Comparison of ENCODE assay signal across 17 cellular contexts in the genomic region with DNA sequence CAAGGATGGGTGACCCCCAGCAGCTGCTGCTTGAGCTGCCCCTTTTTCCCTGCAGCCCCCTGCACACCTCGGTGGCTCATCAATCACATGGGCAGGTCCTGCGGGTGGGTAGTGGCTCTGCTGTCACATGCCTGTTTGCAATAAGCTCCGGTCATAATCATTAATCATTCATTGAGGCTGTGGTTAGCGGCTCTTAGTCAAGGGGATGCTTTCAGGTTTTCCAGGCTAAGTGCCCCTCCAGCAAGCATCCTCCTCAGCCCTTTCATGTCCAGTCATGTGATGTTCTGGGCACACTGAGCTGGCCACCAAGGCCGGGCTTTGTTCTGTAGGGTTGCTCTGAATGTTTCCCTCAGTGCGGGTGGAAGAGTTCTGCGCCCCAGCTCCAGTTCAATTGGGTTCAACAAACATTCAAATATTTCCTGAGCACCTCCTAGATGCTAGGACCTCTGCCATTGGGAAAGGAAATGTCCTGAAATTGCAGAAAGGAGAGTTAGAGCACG.
A peak's percentile ranks its signal among the peaks of the same experiment; 100 is the strongest.
DNase-seq lines count a peak whose midpoint lies in the region; ATAC-seq, FAIRE-seq and TF ChIP-seq lines count a peak whose summit lies in the region.
"Had no signal": no experiment of that assay in that cellular context is flagged by ENCODE, and none has a peak within 500 bp of the region (broad histone marks: within the 10 kb centered on the region; RNA-seq: fewer than 3 reads in every experiment).

No MANE protein-coding gene starts in this region.

- no peaks in the 10 kb centered on the region for H3K27me3 Mint-ChIP-seq in chondrocyte (ENCODE audit: low read depth)

- H3K4me1 ChIP-seq in mesenchymal stem cell (ENCODE audit: control insufficient read depth, insufficient read depth, low read depth, low read length), result peaks cover 37% of the 10 kb centered on the region

- peak overlapping the region; percentile 49 for H3K27ac Mint-ChIP-seq in chondrocyte (ENCODE audit: unreplicated experiment)
- H3K27ac Mint-ChIP-seq: B cell, GM23338 had no signal

- no peak overlapping the region for H3K4me3 ChIP-seq in mesenchymal stem cell (ENCODE audit: insufficient read depth in 1 of 2, low read depth in 1 of 2, low read length in 2 of 2)
- H3K4me3 ChIP-seq: GM12878, GM23338 had no signal

- TF ChIP-seq CTCF in chondrocyte (IDR thresholded peaks at IDR 0.05), result no peak

- H3K4me1 Mint-ChIP-seq in chondrocyte (ENCODE audit: low read depth), result peaks cover 37% of the 10 kb centered on the region
- H3K4me1 Mint-ChIP-seq: B cell had no signal

- no peak overlapping the region for H2BK120ac ChIP-seq in mesenchymal stem cell (ENCODE audit: low read depth, low read length)

- H3K23ac ChIP-seq in mesenchymal stem cell (ENCODE audit: low read length in 2 of 2), result no peak overlapping the region

- no peaks in the 10 kb centered on the region for H3K79me1 ChIP-seq in mesenchymal stem cell (replicated peaks; ENCODE audit: low read length, poor library complexity, severe bottlenecking)

- H2BK5ac ChIP-seq in mesenchymal stem cell (ENCODE audit: low read depth, low read length, poor library complexity, severe bottlenecking), result no peak overlapping the region

- ATAC-seq in HG02623 (IDR thresholded peaks at IDR 0.05; ENCODE audit: unreplicated experiment), result no peak
- no peak for ATAC-seq in HG02885 (IDR thresholded peaks at IDR 0.05; ENCODE audit: poor library complexity, unreplicated experiment)
- ATAC-seq: GM12878, HepG2 had no signal

- H3K9me3 Mint-ChIP-seq in chondrocyte (ENCODE audit: low read depth), result no peaks in the 10 kb centered on the region
- H3K9me3 Mint-ChIP-seq: GM23338 had no signal

- no peak overlapping the region for H2AK5ac ChIP-seq in mesenchymal stem cell (ENCODE audit: low read length, severe bottlenecking)

- H4K8ac ChIP-seq in mesenchymal stem cell (ENCODE audit: low read length), result no peak overlapping the region

- H3K27me3 ChIP-seq in mesenchymal stem cell (ENCODE audit: control insufficient read depth in 1 of 2, insufficient read depth in 1 of 2, low read length in 2 of 2), result peaks cover 0 to 50% of the 10 kb centered on the region in 2 experiments

- intact Hi-C loops in posterior cingulate gyrus (cut with DNase I), result no loop called here

- peak overlapping the region; percentile 92 for H3K27ac ChIP-seq in mesenchymal stem cell (ENCODE audit: low read length, poor library complexity, severe bottlenecking)

- WGBS in mesenchymal stem cell, result 87% methylated on average over 8 of the region's 8 CpGs

- H3K14ac ChIP-seq in mesenchymal stem cell (ENCODE audit: low read length in 2 of 2), result no peak overlapping the region

- H3K18ac ChIP-seq in mesenchymal stem cell (ENCODE audit: low read depth in 1 of 2, low read length in 2 of 2), result no peak overlapping the region

- no peak overlapping the region for H3K4me3 Mint-ChIP-seq in chondrocyte (ENCODE audit: unreplicated experiment)
- H3K4me3 Mint-ChIP-seq: B cell; CD4-positive, alpha-beta memory T cell; GM23338 had no signal

- no peak overlapping the region for H4K91ac ChIP-seq in mesenchymal stem cell (ENCODE audit: low read length)

- H3K36me3 Mint-ChIP-seq in chondrocyte (ENCODE audit: low read depth), result no peaks in the 10 kb centered on the region
- H3K36me3 Mint-ChIP-seq: CD4-positive, alpha-beta memory T cell had no signal

- no peak overlapping the region for H3K4me2 ChIP-seq in mesenchymal stem cell (ENCODE audit: low read length, poor library complexity, severe bottlenecking)
- H3K4me2 ChIP-seq: GM23338 had no signal

- H2AFZ ChIP-seq in mesenchymal stem cell (ENCODE audit: low read depth, low read length), result no peak overlapping the region

- FAIRE-seq in HTR-8/SVneo (lab: Jason Lieb, UNC), result peak; percentile 55
- FAIRE-seq: GM12878, GM18507, HepG2 had no signal

- H3K9me3 ChIP-seq in mesenchymal stem cell (ENCODE audit: control insufficient read depth, low read length), result no peaks in the 10 kb centered on the region

- H3K36me3 ChIP-seq in mesenchymal stem cell (ENCODE audit: control insufficient read depth in 1 of 2, insufficient read depth in 2 of 2, low read depth in 1 of 2, low read length in 2 of 2), result no peaks in the 10 kb centered on the region

- H2BK12ac ChIP-seq in mesenchymal stem cell (ENCODE audit: low read length in 2 of 2), result no peak overlapping the region

- H3K9ac ChIP-seq in mesenchymal stem cell (ENCODE audit: low read length), result no peak overlapping the region

- H3K4ac ChIP-seq in mesenchymal stem cell (ENCODE audit: low read depth in 1 of 2, low read length in 2 of 2), result no peak overlapping the region

- DNase-seq in HTR-8/SVneo (ENCODE audit: insufficient read length, low spot score) (no peak), chondrocyte (ENCODE audit: low spot score) (no peak), mesenchymal stem cell (no peak), renal cortical epithelial cell (ENCODE audit: low read depth) (peak; percentile 9), GM19238 (ENCODE audit: insufficient read length, low spot score) (no peak), posterior cingulate gyrus (no peak)
- DNase-seq: 8988T; CD4-positive, alpha-beta memory T cell; DMS79; H7 had no signal

- H2BK15ac ChIP-seq in mesenchymal stem cell (ENCODE audit: low read depth, poor library complexity, severe bottlenecking), result no peak overlapping the region
